ENCODE assay signal across 13 cellular contexts in genomic region chr13:26968431-26969335, GRCh38.
DNase-seq lines count a peak whose midpoint lies in the region; ATAC-seq, FAIRE-seq and TF ChIP-seq lines count a peak whose summit lies in the region.
"Had no signal": no experiment of that assay in that cellular context is flagged by ENCODE, and none has a peak within 500 bp of the region (broad histone marks: within the 10 kb centered on the region; RNA-seq: fewer than 3 reads in every experiment).

No MANE protein-coding gene starts in this region.

- H3K27ac ChIP-seq in GM23338 (ENCODE audit: low read depth): no peak overlapping the region
- peak overlapping the region in 3 of 4 donors; percentile 17 to 90 (median 56) for H3K27ac ChIP-seq in Peyer's patch
- H3K27ac ChIP-seq in small intestine (ENCODE audit: low read depth in 1 of 2, low read length in 1 of 2): peak overlapping the region; percentile 80 to 85
- H3K27ac ChIP-seq: epithelial cell of prostate, ovary, testis had no signal

- H3K4me2 ChIP-seq in GM23338: no peak overlapping the region

- FAIRE-seq in small intestine (lab: Jason Lieb, UNC): no peak

- H3K9me2 ChIP-seq in GM23338 (ENCODE audit: insufficient read depth): no peaks in the 10 kb centered on the region

- H3K27ac Mint-ChIP-seq in GM23338: no peak overlapping the region

- H3F3A ChIP-seq in GM23338 (replicated peaks; ENCODE audit: low read depth): no peaks in the 10 kb centered on the region; the same call in 1 of the 2 replicates

- peaks cover 12% of the 10 kb centered on the region for H3K27me3 Mint-ChIP-seq in GM23338 (ENCODE audit: insufficient read depth, low read depth, poor library complexity)

- H3K36me3 Mint-ChIP-seq in GM23338 (ENCODE audit: low read depth): no peaks in the 10 kb centered on the region; the same call in 2 of the 3 replicates
- H3K36me3 Mint-ChIP-seq: brain had no signal

- H3K9me3 ChIP-seq in Peyer's patch: no peaks in the 10 kb centered on the region
- H3K9me3 ChIP-seq in small intestine (ENCODE audit: control insufficient read depth, low read depth): no peaks in the 10 kb centered on the region
- H3K9me3 ChIP-seq: ovary, testis had no signal

- peaks cover 12% of the 10 kb centered on the region for H3K4me1 Mint-ChIP-seq in GM23338

- H3K36me3 ChIP-seq in GM23338 (ENCODE audit: insufficient read depth): no peaks in the 10 kb centered on the region
- H3K36me3 ChIP-seq in Peyer's patch: no peaks in the 10 kb centered on the region
- H3K36me3 ChIP-seq in small intestine (ENCODE audit: control insufficient read depth in 2 of 2, insufficient read depth in 2 of 2, low read length in 2 of 2): no peaks in the 10 kb centered on the region
- H3K36me3 ChIP-seq: ovary had no signal

- H3K4me1 ChIP-seq in GM23338 (ENCODE audit: insufficient read depth) (peaks cover 9% of the 10 kb centered on the region), Peyer's patch (peaks cover 0 to 56% (median 11%) of the 10 kb centered on the region in 4 donors), small intestine (ENCODE audit: control insufficient read depth in 2 of 2, insufficient read depth in 1 of 2, low read depth in 1 of 2, low read length in 1 of 2) (peaks cover 16 to 18% of the 10 kb centered on the region in 2 donors)

- H3K4me3 ChIP-seq in GM23338: no peak overlapping the region
- no peak overlapping the region for H3K4me3 ChIP-seq in Peyer's patch
- H3K4me3 ChIP-seq in small intestine (ENCODE audit: low read depth in 1 of 2, low read length in 2 of 2): no peak overlapping the region
- H3K4me3 ChIP-seq: ovary, testis had no signal

- TF ChIP-seq POLR2A in Peyer's patch (IDR thresholded peaks at IDR 0.05): peak in 1 of 2 donors; percentile 25

- H3K79me2 ChIP-seq in GM23338 (replicated peaks; ENCODE audit: insufficient read depth): no peaks in the 10 kb centered on the region

- H4K20me1 ChIP-seq in GM23338 (replicated peaks; ENCODE audit: insufficient read depth): no peaks in the 10 kb centered on the region

- TF ChIP-seq CTCF in GM23338 (conservative IDR thresholded peaks at IDR 0.05; ENCODE audit: low read depth in 2 of 2) (no peak), Peyer's patch (IDR thresholded peaks at IDR 0.05) (no peak)

- H3K9me3 Mint-ChIP-seq in GM23338: peaks cover 5% of the 10 kb centered on the region; the same call in 2 of the 3 replicates

- no peak for ATAC-seq in GM23338
- no peak for ATAC-seq in HG03175 (IDR thresholded peaks at IDR 0.05; ENCODE audit: unreplicated experiment)
- no peak for ATAC-seq in GM18873 (IDR thresholded peaks at IDR 0.05; ENCODE audit: low FRiP score, unreplicated experiment)

- 13 to 48% (median 28%) methylated on average over 22 of the region's 22 CpGs for WGBS in small intestine, 3 donors

- H3K27me3 ChIP-seq in GM23338 (ENCODE audit: insufficient read depth) (no peaks in the 10 kb centered on the region), Peyer's patch (no peaks in the 10 kb centered on the region), small intestine (ENCODE audit: control insufficient read depth in 2 of 2, insufficient read depth in 2 of 2, low read length in 2 of 2) (no peaks in the 10 kb centered on the region)
- H3K27me3 ChIP-seq: ovary, testis had no signal

- peak overlapping the region; percentile 81; the same call in 1 of the 2 replicates for H2AFZ ChIP-seq in GM23338

- no peak for DNase-seq in GM23338 (ENCODE audit: low spot score)
- peak in 2 of 3 donors; percentile 80 to 82 for DNase-seq in Peyer's patch
- DNase-seq in kidney glomerular epithelial cell (lab: John Stamatoyannopoulos, UW): peak; percentile 53
- peak; percentile 87 for DNase-seq in small intestine
- no peak for DNase-seq in OCI-M2 (lab: John Stamatoyannopoulos, UW; ENCODE audit: unreplicated experiment)
- DNase-seq in activated CD8-positive, alpha-beta memory T cell treated with anti-CD3 and anti-CD28 coated beads, Interleukin-2, amount 50 U/mL, for 4 hours: no peak
- DNase-seq: activated T-cell treated with anti-CD3 and anti-CD28 coated beads for 4 hours, ovary, testis had no signal

- no peak overlapping the region for H3K4me3 Mint-ChIP-seq in GM23338
- H3K4me3 Mint-ChIP-seq: brain had no signal

TF ChIP-seq in GM23338, 12 proteins besides CTCF, POLR2A, EP300 and RAD21:
- TF ChIP-seq ZNF114 (CRISPR knock-in tag; IDR thresholded peaks at IDR 0.05) (no peak), ETS1 (IDR thresholded peaks at IDR 0.05) (no peak)

Comparison
In these comparisons a context has a peak if more than half of its experiments do, and no peak if none do; other contexts are left out.
1. DNase-seq: peak in Peyer's patch (2 of 3), kidney glomerular epithelial cell (single experiment) and small intestine (single experiment); none in GM23338 (single experiment), OCI-M2 (single experiment) and activated CD8-positive, alpha-beta memory T cell treated with anti-CD3 and anti-CD28 coated beads, Interleukin-2, amount 50 U/mL, for 4 hours (single experiment).